In the genomic region with DNA sequence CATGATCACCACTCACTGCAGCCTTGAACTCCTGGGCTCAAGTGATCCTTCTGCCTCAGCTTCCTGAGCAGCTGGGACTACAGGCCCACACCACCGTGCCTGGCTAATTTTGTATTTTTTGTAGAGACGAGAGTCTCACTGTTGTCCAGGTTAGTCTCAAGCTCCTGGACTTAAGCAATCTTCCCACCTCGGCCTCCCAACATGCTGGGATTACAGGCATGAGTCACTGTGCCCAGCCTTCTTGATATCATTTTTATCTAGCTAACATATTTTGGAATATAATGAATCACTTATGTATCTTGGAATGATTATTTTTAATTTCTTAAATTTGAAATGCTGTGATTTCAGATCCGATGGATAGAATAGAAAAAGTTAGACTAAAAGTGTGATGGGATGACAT, we compare ENCODE assay signal across 3 cellular contexts.
TF ChIP-seq lines count a peak whose summit lies in the region.

No MANE protein-coding gene starts in this region.

TF ChIP-seq in IMR-90, 13 proteins besides CTCF, POLR2A, EP300 and RAD21:
- TF ChIP-seq BHLHE40 (IDR thresholded peaks at IDR 0.05; ENCODE audit: low read depth, low read length) = no peak
- peak; percentile 45; the same call in 1 of the 2 replicates for TF ChIP-seq CEBPB (IDR thresholded peaks at IDR 0.05; ENCODE audit: low read depth, low read length)
- TF ChIP-seq MAZ (IDR thresholded peaks at IDR 0.05; ENCODE audit: borderline replicate concordance, low read depth, low read length) = no peak

TF ChIP-seq in SK-N-SH, 30 proteins besides CTCF, POLR2A, EP300 and RAD21:
- TF ChIP-seq USF2 (IDR thresholded peaks at IDR 0.05; ENCODE audit: borderline replicate concordance, low read depth, low read length) = no peak
- no peak for TF ChIP-seq EZH2phosphoT487 (IDR thresholded peaks at IDR 0.05; ENCODE audit: borderline replicate concordance, low read depth)
- no peak for TF ChIP-seq ELF1 (IDR thresholded peaks at IDR 0.05)
- no peak for TF ChIP-seq TCF12 (IDR thresholded peaks at IDR 0.05)
- peak; percentile 24; the same call in 1 of the 2 replicates for TF ChIP-seq JUND (IDR thresholded peaks at IDR 0.05)
- TF ChIP-seq FOSL2 (IDR thresholded peaks at IDR 0.05; ENCODE audit: borderline replicate concordance, low read depth) = peak; percentile 18; the same call in 1 of the 2 replicates

TF ChIP-seq in H1, 55 proteins besides CTCF, POLR2A, EP300 and RAD21:
- TF ChIP-seq USF2 (IDR thresholded peaks at IDR 0.05; ENCODE audit: low read length) (no peak), SAP30 (IDR thresholded peaks at IDR 0.05; ENCODE audit: insufficient read depth, insufficient replicate concordance, low read length) (no peak)
- TF ChIP-seq, protein P1, sequence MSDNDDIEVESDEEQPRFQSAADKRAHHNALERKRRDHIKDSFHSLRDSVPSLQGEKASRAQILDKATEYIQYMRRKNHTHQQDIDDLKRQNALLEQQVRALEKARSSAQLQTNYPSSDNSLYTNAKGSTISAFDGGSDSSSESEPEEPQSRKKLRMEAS (IDR thresholded peaks at IDR 0.05) = no peak
